1 cellular context compared by ENCODE assay signal in genomic region chr15:31361764-31362120, GRCh38.
TF ChIP-seq lines count a peak whose summit lies in the region.

No MANE protein-coding gene starts in this region.

TF ChIP-seq in GM23338, 12 proteins besides CTCF, POLR2A, EP300 and RAD21 (continued from another document):
- TF ChIP-seq ZNF462 (CRISPR knock-in tag; IDR thresholded peaks at IDR 0.05), result no peak
- 0 out of 2 replicates have a peak, but pooled peaks have one; percentile 31 for TF ChIP-seq CREB1 (CRISPR knock-in tag; IDR thresholded peaks at IDR 0.05; ENCODE audit: low read depth)
